ENCODE assay signal across 1 cellular context in the genomic region with DNA sequence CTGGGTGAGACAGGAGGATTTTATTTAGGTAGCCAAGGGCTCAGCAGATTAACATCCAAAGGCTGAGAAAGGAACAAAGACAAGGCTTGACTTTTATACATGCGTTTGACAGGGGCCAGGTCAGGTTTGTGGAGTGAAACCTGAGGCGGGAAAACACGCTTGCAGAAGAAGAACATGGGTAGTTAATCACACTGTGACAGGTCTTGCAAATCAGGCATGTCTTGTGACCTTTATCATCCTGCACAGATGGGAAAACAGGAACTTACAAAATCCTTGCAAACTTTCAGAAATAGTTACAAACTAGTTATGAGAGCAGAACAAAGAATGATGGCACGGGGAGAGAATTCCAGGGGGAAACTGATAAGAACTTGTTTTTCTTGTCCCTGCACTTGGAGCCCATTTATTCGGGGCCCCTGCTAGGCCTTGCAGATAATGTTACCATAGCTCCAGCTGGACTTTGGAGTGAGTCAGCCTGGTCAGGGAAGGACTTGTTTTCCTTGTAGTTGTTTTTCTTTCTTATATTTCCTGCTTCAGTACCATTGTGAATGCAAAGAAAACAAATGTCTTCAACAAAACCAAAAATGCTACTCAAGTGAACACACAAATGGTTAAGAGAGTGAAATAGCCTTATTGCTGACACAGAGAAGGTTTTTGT.
TF ChIP-seq lines count a peak whose summit lies in the region.

No MANE protein-coding gene starts in this region.

TF ChIP-seq in HepG2, 621 proteins besides CTCF, POLR2A, EP300 and RAD21 (continued from another document and continues in another):
- TF ChIP-seq HNF1A (IDR thresholded peaks at IDR 0.05; ENCODE audit: low read depth) (peak; percentile 58), HNF1A (CRISPR knock-in tag; IDR thresholded peaks at IDR 0.05; ENCODE audit: borderline replicate concordance) (peak; percentile 80; the same call in 1 of the 2 replicates), CCAR2 (optimal IDR thresholded peaks at IDR 0.05; ENCODE audit: low read depth, low read length) (no peak), ZNF766 (CRISPR knock-in tag; IDR thresholded peaks at IDR 0.05; ENCODE audit: borderline replicate concordance) (no peak), ZNF367 (CRISPR knock-in tag; IDR thresholded peaks at IDR 0.05; ENCODE audit: borderline replicate concordance) (no peak), NR2F1 (CRISPR knock-in tag; IDR thresholded peaks at IDR 0.05) (peak in 1 of 2 experiments; percentile 17; a peak in 1 of 4 replicates), NFYC (CRISPR knock-in tag; IDR thresholded peaks at IDR 0.05) (no peak), ZNF569 (CRISPR knock-in tag; IDR thresholded peaks at IDR 0.05; ENCODE audit: borderline replicate concordance) (no peak), ZFP82 (CRISPR knock-in tag; IDR thresholded peaks at IDR 0.05; ENCODE audit: borderline replicate concordance) (no peak), CENPT (CRISPR knock-in tag; IDR thresholded peaks at IDR 0.05; ENCODE audit: low read depth) (no peak), MATR3 (CRISPR knock-in tag; IDR thresholded peaks at IDR 0.05) (no peak), KLF16 (CRISPR knock-in tag; IDR thresholded peaks at IDR 0.05) (0 out of 4 replicates have a peak, but pooled peaks of 1 of the 2 experiments have one; percentile 47), ZFX (CRISPR knock-in tag; IDR thresholded peaks at IDR 0.05; ENCODE audit: low read depth) (no peak), TBX3 (IDR thresholded peaks at IDR 0.05; ENCODE audit: borderline replicate concordance) (no peak), SSRP1 (CRISPR knock-in tag; IDR thresholded peaks at IDR 0.05) (no peak), ZNF557 (CRISPR knock-in tag; IDR thresholded peaks at IDR 0.05) (no peak), TOE1 (CRISPR knock-in tag; IDR thresholded peaks at IDR 0.05) (no peak), MAFG (CRISPR knock-in tag; IDR thresholded peaks at IDR 0.05) (no peak), ZNF546 (CRISPR knock-in tag; conservative IDR thresholded peaks at IDR 0.05) (no peak), TFAP4 (IDR thresholded peaks at IDR 0.05; ENCODE audit: borderline replicate concordance, low read depth) (peak; percentile 61; the same call in 1 of the 2 replicates), MAFF (IDR thresholded peaks at IDR 0.05; ENCODE audit: low read depth, low read length) (no peak), TCF7L2 (IDR thresholded peaks at IDR 0.05; ENCODE audit: low read depth, low read length) (no peak), ZNF660 (CRISPR knock-in tag; IDR thresholded peaks at IDR 0.05; ENCODE audit: borderline replicate concordance, low read depth) (no peak), HOXA5 (CRISPR knock-in tag; IDR thresholded peaks at IDR 0.05) (peak; percentile 97), ERF (CRISPR knock-in tag; IDR thresholded peaks at IDR 0.05) (peak; percentile 43; the same call in 1 of the 2 replicates), ZSCAN31 (CRISPR knock-in tag; IDR thresholded peaks at IDR 0.05; ENCODE audit: low read depth) (no peak), KDM1A (CRISPR knock-in tag; IDR thresholded peaks at IDR 0.05) (no peak), TCF12 (IDR thresholded peaks at IDR 0.05) (no peak), TCF12 (CRISPR knock-in tag; IDR thresholded peaks at IDR 0.05) (no peak), BORCS8-MEF2B (CRISPR knock-in tag; IDR thresholded peaks at IDR 0.05) (no peak), HMG20B (CRISPR knock-in tag; conservative IDR thresholded peaks at IDR 0.05) (0 out of 2 replicates have a peak, but pooled peaks have one; percentile 43), PRPF4 (IDR thresholded peaks at IDR 0.05; ENCODE audit: low read depth, low read length, poor library complexity, severe bottlenecking) (no peak), KAT7 (CRISPR knock-in tag; IDR thresholded peaks at IDR 0.05; ENCODE audit: borderline replicate concordance) (no peak), EED (CRISPR knock-in tag; IDR thresholded peaks at IDR 0.05) (no peak), MYNN (CRISPR knock-in tag; IDR thresholded peaks at IDR 0.05; ENCODE audit: low read depth) (no peak), WIZ (CRISPR knock-in tag; IDR thresholded peaks at IDR 0.05) (no peak), TCF7 (IDR thresholded peaks at IDR 0.05; ENCODE audit: low read depth) (peak; percentile 75), TARDBP (CRISPR knock-in tag; IDR thresholded peaks at IDR 0.05) (no peak), RELA (CRISPR knock-in tag; IDR thresholded peaks at IDR 0.05) (no peak), GABPB1 (CRISPR knock-in tag; IDR thresholded peaks at IDR 0.05) (0 out of 2 replicates have a peak, but pooled peaks have one; percentile 15), MYC (CRISPR knock-in tag; IDR thresholded peaks at IDR 0.05; ENCODE audit: borderline replicate concordance) (no peak), CEBPG (CRISPR knock-in tag; IDR thresholded peaks at IDR 0.05) (peak; percentile 60; the same call in 1 of the 2 replicates), MED8 (CRISPR knock-in tag; IDR thresholded peaks at IDR 0.05; ENCODE audit: insufficient replicate concordance) (peak; percentile 21), NFKB2 (CRISPR knock-in tag; IDR thresholded peaks at IDR 0.05; ENCODE audit: borderline replicate concordance) (no peak)
- TF ChIP-seq, protein P1, sequence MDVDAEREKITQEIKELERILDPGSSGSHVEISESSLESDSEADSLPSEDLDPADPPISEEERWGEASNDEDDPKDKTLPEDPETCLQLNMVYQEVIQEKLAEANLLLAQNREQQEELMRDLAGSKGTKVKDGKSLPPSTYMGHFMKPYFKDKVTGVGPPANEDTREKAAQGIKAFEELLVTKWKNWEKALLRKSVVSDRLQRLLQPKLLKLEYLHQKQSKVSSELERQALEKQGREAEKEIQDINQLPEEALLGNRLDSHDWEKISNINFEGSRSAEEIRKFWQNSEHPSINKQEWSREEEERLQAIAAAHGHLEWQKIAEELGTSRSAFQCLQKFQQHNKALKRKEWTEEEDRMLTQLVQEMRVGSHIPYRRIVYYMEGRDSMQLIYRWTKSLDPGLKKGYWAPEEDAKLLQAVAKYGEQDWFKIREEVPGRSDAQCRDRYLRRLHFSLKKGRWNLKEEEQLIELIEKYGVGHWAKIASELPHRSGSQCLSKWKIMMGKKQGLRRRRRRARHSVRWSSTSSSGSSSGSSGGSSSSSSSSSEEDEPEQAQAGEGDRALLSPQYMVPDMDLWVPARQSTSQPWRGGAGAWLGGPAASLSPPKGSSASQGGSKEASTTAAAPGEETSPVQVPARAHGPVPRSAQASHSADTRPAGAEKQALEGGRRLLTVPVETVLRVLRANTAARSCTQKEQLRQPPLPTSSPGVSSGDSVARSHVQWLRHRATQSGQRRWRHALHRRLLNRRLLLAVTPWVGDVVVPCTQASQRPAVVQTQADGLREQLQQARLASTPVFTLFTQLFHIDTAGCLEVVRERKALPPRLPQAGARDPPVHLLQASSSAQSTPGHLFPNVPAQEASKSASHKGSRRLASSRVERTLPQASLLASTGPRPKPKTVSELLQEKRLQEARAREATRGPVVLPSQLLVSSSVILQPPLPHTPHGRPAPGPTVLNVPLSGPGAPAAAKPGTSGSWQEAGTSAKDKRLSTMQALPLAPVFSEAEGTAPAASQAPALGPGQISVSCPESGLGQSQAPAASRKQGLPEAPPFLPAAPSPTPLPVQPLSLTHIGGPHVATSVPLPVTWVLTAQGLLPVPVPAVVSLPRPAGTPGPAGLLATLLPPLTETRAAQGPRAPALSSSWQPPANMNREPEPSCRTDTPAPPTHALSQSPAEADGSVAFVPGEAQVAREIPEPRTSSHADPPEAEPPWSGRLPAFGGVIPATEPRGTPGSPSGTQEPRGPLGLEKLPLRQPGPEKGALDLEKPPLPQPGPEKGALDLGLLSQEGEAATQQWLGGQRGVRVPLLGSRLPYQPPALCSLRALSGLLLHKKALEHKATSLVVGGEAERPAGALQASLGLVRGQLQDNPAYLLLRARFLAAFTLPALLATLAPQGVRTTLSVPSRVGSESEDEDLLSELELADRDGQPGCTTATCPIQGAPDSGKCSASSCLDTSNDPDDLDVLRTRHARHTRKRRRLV (CRISPR knock-in tag; IDR thresholded peaks at IDR 0.05): no peak
- TF ChIP-seq, protein P2, sequence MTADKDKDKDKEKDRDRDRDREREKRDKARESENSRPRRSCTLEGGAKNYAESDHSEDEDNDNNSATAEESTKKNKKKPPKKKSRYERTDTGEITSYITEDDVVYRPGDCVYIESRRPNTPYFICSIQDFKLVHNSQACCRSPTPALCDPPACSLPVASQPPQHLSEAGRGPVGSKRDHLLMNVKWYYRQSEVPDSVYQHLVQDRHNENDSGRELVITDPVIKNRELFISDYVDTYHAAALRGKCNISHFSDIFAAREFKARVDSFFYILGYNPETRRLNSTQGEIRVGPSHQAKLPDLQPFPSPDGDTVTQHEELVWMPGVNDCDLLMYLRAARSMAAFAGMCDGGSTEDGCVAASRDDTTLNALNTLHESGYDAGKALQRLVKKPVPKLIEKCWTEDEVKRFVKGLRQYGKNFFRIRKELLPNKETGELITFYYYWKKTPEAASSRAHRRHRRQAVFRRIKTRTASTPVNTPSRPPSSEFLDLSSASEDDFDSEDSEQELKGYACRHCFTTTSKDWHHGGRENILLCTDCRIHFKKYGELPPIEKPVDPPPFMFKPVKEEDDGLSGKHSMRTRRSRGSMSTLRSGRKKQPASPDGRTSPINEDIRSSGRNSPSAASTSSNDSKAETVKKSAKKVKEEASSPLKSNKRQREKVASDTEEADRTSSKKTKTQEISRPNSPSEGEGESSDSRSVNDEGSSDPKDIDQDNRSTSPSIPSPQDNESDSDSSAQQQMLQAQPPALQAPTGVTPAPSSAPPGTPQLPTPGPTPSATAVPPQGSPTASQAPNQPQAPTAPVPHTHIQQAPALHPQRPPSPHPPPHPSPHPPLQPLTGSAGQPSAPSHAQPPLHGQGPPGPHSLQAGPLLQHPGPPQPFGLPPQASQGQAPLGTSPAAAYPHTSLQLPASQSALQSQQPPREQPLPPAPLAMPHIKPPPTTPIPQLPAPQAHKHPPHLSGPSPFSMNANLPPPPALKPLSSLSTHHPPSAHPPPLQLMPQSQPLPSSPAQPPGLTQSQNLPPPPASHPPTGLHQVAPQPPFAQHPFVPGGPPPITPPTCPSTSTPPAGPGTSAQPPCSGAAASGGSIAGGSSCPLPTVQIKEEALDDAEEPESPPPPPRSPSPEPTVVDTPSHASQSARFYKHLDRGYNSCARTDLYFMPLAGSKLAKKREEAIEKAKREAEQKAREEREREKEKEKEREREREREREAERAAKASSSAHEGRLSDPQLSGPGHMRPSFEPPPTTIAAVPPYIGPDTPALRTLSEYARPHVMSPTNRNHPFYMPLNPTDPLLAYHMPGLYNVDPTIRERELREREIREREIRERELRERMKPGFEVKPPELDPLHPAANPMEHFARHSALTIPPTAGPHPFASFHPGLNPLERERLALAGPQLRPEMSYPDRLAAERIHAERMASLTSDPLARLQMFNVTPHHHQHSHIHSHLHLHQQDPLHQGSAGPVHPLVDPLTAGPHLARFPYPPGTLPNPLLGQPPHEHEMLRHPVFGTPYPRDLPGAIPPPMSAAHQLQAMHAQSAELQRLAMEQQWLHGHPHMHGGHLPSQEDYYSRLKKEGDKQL (CRISPR knock-in tag; IDR thresholded peaks at IDR 0.05; ENCODE audit: low read depth): no peak
- TF ChIP-seq, protein P3, sequence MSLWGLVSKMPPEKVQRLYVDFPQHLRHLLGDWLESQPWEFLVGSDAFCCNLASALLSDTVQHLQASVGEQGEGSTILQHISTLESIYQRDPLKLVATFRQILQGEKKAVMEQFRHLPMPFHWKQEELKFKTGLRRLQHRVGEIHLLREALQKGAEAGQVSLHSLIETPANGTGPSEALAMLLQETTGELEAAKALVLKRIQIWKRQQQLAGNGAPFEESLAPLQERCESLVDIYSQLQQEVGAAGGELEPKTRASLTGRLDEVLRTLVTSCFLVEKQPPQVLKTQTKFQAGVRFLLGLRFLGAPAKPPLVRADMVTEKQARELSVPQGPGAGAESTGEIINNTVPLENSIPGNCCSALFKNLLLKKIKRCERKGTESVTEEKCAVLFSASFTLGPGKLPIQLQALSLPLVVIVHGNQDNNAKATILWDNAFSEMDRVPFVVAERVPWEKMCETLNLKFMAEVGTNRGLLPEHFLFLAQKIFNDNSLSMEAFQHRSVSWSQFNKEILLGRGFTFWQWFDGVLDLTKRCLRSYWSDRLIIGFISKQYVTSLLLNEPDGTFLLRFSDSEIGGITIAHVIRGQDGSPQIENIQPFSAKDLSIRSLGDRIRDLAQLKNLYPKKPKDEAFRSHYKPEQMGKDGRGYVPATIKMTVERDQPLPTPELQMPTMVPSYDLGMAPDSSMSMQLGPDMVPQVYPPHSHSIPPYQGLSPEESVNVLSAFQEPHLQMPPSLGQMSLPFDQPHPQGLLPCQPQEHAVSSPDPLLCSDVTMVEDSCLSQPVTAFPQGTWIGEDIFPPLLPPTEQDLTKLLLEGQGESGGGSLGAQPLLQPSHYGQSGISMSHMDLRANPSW (CRISPR knock-in tag; IDR thresholded peaks at IDR 0.05; ENCODE audit: borderline replicate concordance): no peak
